Comparison of ENCODE assay signal across 8 cellular contexts in the genomic region with DNA sequence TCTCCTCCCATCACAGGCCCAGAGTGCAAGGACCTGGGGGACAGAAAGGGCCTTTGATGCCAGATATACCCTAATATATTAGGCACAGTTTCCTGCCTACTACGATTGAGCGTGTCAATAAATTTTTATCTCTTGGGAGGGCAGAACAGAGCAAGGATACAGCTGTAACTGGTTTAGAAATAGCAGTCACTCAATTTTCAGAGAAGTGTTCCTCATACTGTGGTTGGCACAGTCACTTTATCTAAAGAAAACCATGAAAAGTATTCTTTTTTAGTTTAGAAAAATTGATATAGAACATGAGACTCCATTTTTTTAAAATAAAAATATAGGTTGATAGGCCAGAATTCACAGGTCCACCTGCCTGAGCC. TPM values are rescaled to one million over a fixed set of nuclear protein-coding genes. Genes with fewer than 3 reads are reported as not detected.
A peak's percentile ranks its signal among the peaks of the same experiment; 100 is the strongest.
DNase-seq lines count a peak whose midpoint lies in the region; ATAC-seq and TF ChIP-seq lines count a peak whose summit lies in the region.

No MANE protein-coding gene starts in this region.

- H3F3A ChIP-seq in GM23248 (ENCODE audit: insufficient read depth): peaks cover 9% of the 10 kb centered on the region; the same call in 1 of the 2 replicates

- no peaks in the 10 kb centered on the region for H3K9me2 ChIP-seq in GM23248 (ENCODE audit: insufficient read depth)

- in situ Hi-C loops in GM23248 (cut with MboI): no loop called here

- peak overlapping the region; percentile 68 for H3K4me2 ChIP-seq in GM23248 (ENCODE audit: unreplicated experiment)

- H3K4me3 Mint-ChIP-seq in activated T-helper 17 cell treated with anti-CD3 and anti-CD28 coated beads, Interleukin-2, amount 50 U/mL, for 72 hours: peak overlapping the region; percentile 88

- H3K27me3 Mint-ChIP-seq in activated T-helper 17 cell treated with anti-CD3 and anti-CD28 coated beads, Interleukin-2, amount 50 U/mL, for 72 hours: peaks cover under 1% of the 10 kb centered on the region

- no peak for TF ChIP-seq CTCF in AG04450 (IDR thresholded peaks at IDR 0.05; ENCODE audit: low read depth, low read length)
- no peak for TF ChIP-seq CTCF in foreskin keratinocyte (conservative IDR thresholded peaks at IDR 0.05)

- peaks cover 5% of the 10 kb centered on the region for H3K9me3 Mint-ChIP-seq in activated T-helper 17 cell treated with anti-CD3 and anti-CD28 coated beads, Interleukin-2, amount 50 U/mL, for 72 hours

- H3K4me1 Mint-ChIP-seq in activated T-helper 17 cell treated with anti-CD3 and anti-CD28 coated beads, Interleukin-2, amount 50 U/mL, for 72 hours: no peaks in the 10 kb centered on the region

- peak overlapping the region; percentile 90 for H2AFZ ChIP-seq in GM23248

- H3K27me3 ChIP-seq in AG04450 (ENCODE audit: control insufficient read depth, insufficient read depth, low read length) (no peaks in the 10 kb centered on the region), GM23248 (replicated peaks; ENCODE audit: insufficient read depth) (no peaks in the 10 kb centered on the region), mononuclear cell (ENCODE audit: insufficient read depth, low read length) (no peaks in the 10 kb centered on the region), foreskin keratinocyte (no peaks in the 10 kb centered on the region)

- WGBS in GM23248 (ENCODE audit: low coverage in 1 of 2, low lambda C conversion rate in 2 of 2, missing lambda C conversion rate in 2 of 2), 2 experiments: 34 to 46% methylated on average over 2 of the region's 2 CpGs

- H3K27ac ChIP-seq in AG04450 (ENCODE audit: low read depth, low read length) (no peak overlapping the region), GM23248 (peak overlapping the region; percentile 50), foreskin keratinocyte (no peak overlapping the region)

- H3K4me1 ChIP-seq in GM23248 (ENCODE audit: insufficient read depth) (0 out of 2 replicates have a peak, but pooled peaks cover 4% of the 10 kb centered on the region), mononuclear cell (ENCODE audit: insufficient read depth, low read length) (peaks cover 13% of the 10 kb centered on the region), foreskin keratinocyte (no peaks in the 10 kb centered on the region)

- H3K9ac ChIP-seq in GM23248: peak overlapping the region; percentile 79

- H3K4me3 ChIP-seq in AG04450 (ENCODE audit: low read depth, low read length): peak overlapping the region; percentile 49
- peak overlapping the region; percentile 88 for H3K4me3 ChIP-seq in GM23248
- peak overlapping the region; percentile 82 for H3K4me3 ChIP-seq in mononuclear cell (ENCODE audit: low read length)

- no peaks in the 10 kb centered on the region for H4K20me1 ChIP-seq in GM23248 (ENCODE audit: insufficient read depth)

- no peak overlapping the region for H3K27ac Mint-ChIP-seq in activated T-helper 17 cell treated with anti-CD3 and anti-CD28 coated beads, Interleukin-2, amount 50 U/mL, for 72 hours

- H3K36me3 ChIP-seq in GM23248 (ENCODE audit: low read depth): peaks cover under 1% of the 10 kb centered on the region; the same call in 1 of the 2 replicates

- no peak for ATAC-seq in activated T-helper 17 cell treated with anti-CD3 and anti-CD28 coated beads, Interleukin-2, amount 50 U/mL, for 72 hours (replicated peaks)
- no peak for ATAC-seq in foreskin keratinocyte

- POLR2A ChIA-PET in AG04450 (lab: Yijun Ruan, JAX): interaction anchor here (0.5 to 0.6 kb wide), 2 partner anchors 17 to 82 kb away, joined by 3 to 4 read pairs; no protein-coding TSS in a partner anchor

- no peak for DNase-seq in AG04450 (ENCODE audit: low read depth, low spot score)
- no peak for DNase-seq in GM23248
- DNase-seq in GOT3 (lab: John Stamatoyannopoulos, UW): no peak
- DNase-seq in occipital lobe (lab: John Stamatoyannopoulos, UW): no peak
- no peak for DNase-seq in amniotic stem cell (lab: John Stamatoyannopoulos, UW)
- DNase-seq in foreskin keratinocyte: no peak

- peaks cover 36% of the 10 kb centered on the region for H3K79me2 ChIP-seq in GM23248 (ENCODE audit: insufficient read depth)

- peaks cover 7% of the 10 kb centered on the region for H3K36me3 Mint-ChIP-seq in activated T-helper 17 cell treated with anti-CD3 and anti-CD28 coated beads, Interleukin-2, amount 50 U/mL, for 72 hours (ENCODE audit: low read depth)

- CTCF ChIA-PET in AG04450 (lab: Charles Lee): no interaction called here

- H3K9me3 ChIP-seq in AG04450 (ENCODE audit: control insufficient read depth, insufficient read depth, low read length) (no peaks in the 10 kb centered on the region; the same call in 1 of the 2 replicates), GM23248 (ENCODE audit: low read depth) (no peaks in the 10 kb centered on the region), mononuclear cell (ENCODE audit: low read depth, low read length) (no peaks in the 10 kb centered on the region)

RNA-seq across cellular contexts. Expression of gene ZNF155, which starts 0.5 kb away (rescaled TPM):
- 6.8 and 8.2 TPM in 2 replicates for polyA plus RNA-seq in AG04450 (2011; rRNA removed)
- polyA minus RNA-seq in AG04450 (2011; rRNA and poly(A)+ RNA removed): 6.9 and 9.7 TPM in 2 replicates
- total RNA-seq in GM23248 (2014; rRNA removed; shearing (Covaris generic)): 6.8 and 13.7 TPM in 2 replicates
- 4.0 and 5.2 TPM in 2 replicates for polyA plus RNA-seq in GM23248 (2016; fragmentation: Nextera tagmentation; extraction: Ambion mirVana)
- 1 to 10 TPM; 3.6 to 9.7 TPM for total RNA-seq in activated T-helper 17 cell treated with anti-CD3 and anti-CD28 coated beads, Interleukin-2, amount 50 U/mL, for 72 hours
- total RNA-seq in mononuclear cell: 6.2 TPM
- total RNA-seq in occipital lobe: 13.9 TPM
- 5.1 and 6.5 TPM in 2 replicates for total RNA-seq in foreskin keratinocyte
- polyA plus RNA-seq in foreskin keratinocyte: 2.6 and 3.1 TPM in 2 replicates

RNA-seq across cellular contexts. Expression of gene ZNF230, which starts 19.2 kb away (rescaled TPM):
- polyA plus RNA-seq in AG04450 (2011; rRNA removed): 2.8 and 4.0 TPM in 2 replicates
- polyA minus RNA-seq in AG04450 (2011; rRNA and poly(A)+ RNA removed): 3.2 and 5.6 TPM in 2 replicates
- total RNA-seq in GM23248 (2014; rRNA removed; shearing (Covaris generic)): 1.9 and 3.9 TPM in 2 replicates
- polyA plus RNA-seq in GM23248 (2016; fragmentation: Nextera tagmentation; extraction: Ambion mirVana): 2.2 and 2.7 TPM in 2 replicates
- 1 to 10 TPM; 4.5 to 5.0 TPM for total RNA-seq in activated T-helper 17 cell treated with anti-CD3 and anti-CD28 coated beads, Interleukin-2, amount 50 U/mL, for 72 hours
- total RNA-seq in mononuclear cell: 3.3 TPM
- total RNA-seq in occipital lobe: 10.3 TPM
- 2.3 TPM in 2 replicates for total RNA-seq in foreskin keratinocyte
- polyA plus RNA-seq in foreskin keratinocyte: 0.81 and 0.99 TPM in 2 replicates

RNA-seq across cellular contexts. Expression of gene ZNF221, which starts 32.5 kb away (rescaled TPM):
- polyA plus RNA-seq in AG04450 (2011; rRNA removed) (2.5 and 3.0 TPM in 2 replicates), GM23248 (2016; fragmentation: Nextera tagmentation; extraction: Ambion mirVana) (1.6 and 1.9 TPM in 2 replicates), foreskin keratinocyte (0.22 and 0.47 TPM in 2 replicates)
- 8.1 and 14.2 TPM in 2 replicates for polyA minus RNA-seq in AG04450 (2011; rRNA and poly(A)+ RNA removed)
- 3.8 and 7.8 TPM in 2 replicates for total RNA-seq in GM23248 (2014; rRNA removed; shearing (Covaris generic))
- 1 to 10 TPM; 1.2 to 4.2 TPM for total RNA-seq in activated T-helper 17 cell treated with anti-CD3 and anti-CD28 coated beads, Interleukin-2, amount 50 U/mL, for 72 hours
- total RNA-seq in mononuclear cell (0.52 TPM), occipital lobe (24.6 TPM), foreskin keratinocyte (3.7 TPM in 2 replicates)

RNA-seq across cellular contexts. Expression of gene ZNF222, which starts 41.7 kb away (rescaled TPM):
- polyA plus RNA-seq in AG04450 (2011; rRNA removed): 5.1 and 6.9 TPM in 2 replicates
- polyA minus RNA-seq in AG04450 (2011; rRNA and poly(A)+ RNA removed): 5.4 and 6.8 TPM in 2 replicates
- total RNA-seq in GM23248 (2014; rRNA removed; shearing (Covaris generic)): 2.5 and 6.6 TPM in 2 replicates
- 3.1 and 3.2 TPM in 2 replicates for polyA plus RNA-seq in GM23248 (2016; fragmentation: Nextera tagmentation; extraction: Ambion mirVana)
- total RNA-seq in activated T-helper 17 cell treated with anti-CD3 and anti-CD28 coated beads, Interleukin-2, amount 50 U/mL, for 72 hours: 1 to 10 TPM; 1.6 to 3.6 TPM
- total RNA-seq in mononuclear cell: 3.1 TPM
- 12.3 TPM for total RNA-seq in occipital lobe
- total RNA-seq in foreskin keratinocyte: 3.0 and 3.1 TPM in 2 replicates
- polyA plus RNA-seq in foreskin keratinocyte: 1.5 and 1.9 TPM in 2 replicates

RNA-seq across cellular contexts. Expression of gene ZNF45, which starts 48.4 kb away (rescaled TPM):
- polyA plus RNA-seq in AG04450 (2011; rRNA removed) (12.0 and 16.1 TPM in 2 replicates), GM23248 (2016; fragmentation: Nextera tagmentation; extraction: Ambion mirVana) (7.7 and 8.5 TPM in 2 replicates), foreskin keratinocyte (2.7 and 3.4 TPM in 2 replicates)
- 17.1 and 22.2 TPM in 2 replicates for polyA minus RNA-seq in AG04450 (2011; rRNA and poly(A)+ RNA removed)
- total RNA-seq in GM23248 (2014; rRNA removed; shearing (Covaris generic)): 8.9 and 13.0 TPM in 2 replicates
- 10 to 100 TPM; 10.7 to 17.8 TPM for total RNA-seq in activated T-helper 17 cell treated with anti-CD3 and anti-CD28 coated beads, Interleukin-2, amount 50 U/mL, for 72 hours
- total RNA-seq in mononuclear cell (4.4 TPM), occipital lobe (30.1 TPM), foreskin keratinocyte (12.3 and 12.4 TPM in 2 replicates)
